ENCODE assay signal across 10 cellular contexts in the genomic region with DNA sequence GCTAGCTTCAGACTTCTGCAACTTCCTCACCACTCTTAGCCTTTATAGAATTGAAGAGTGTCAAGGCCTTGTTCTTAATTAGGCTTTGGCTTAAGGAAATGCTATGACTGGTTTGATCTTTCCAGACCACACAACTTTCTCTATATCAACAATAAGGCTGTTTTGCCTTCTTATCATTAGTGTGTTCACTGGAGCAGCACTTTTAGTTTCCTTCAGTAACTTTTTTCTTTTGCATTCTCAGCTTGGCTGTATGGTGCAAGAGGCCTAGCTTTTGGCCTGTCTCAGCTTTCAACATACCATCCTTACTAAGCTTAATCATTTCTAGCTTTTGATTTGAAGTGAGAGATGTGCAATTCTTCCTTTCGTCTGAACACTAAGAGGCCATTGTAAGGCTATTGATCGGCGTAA. TPM values are rescaled to one million over a fixed set of nuclear protein-coding genes. Genes with fewer than 3 reads are reported as not detected.
DNase-seq lines count a peak whose midpoint lies in the region; ATAC-seq and TF ChIP-seq lines count a peak whose summit lies in the region.
"Had no signal": no experiment of that assay in that cellular context is flagged by ENCODE, and none has a peak within 500 bp of the region (broad histone marks: within the 10 kb centered on the region; RNA-seq: fewer than 3 reads in every experiment).

No MANE protein-coding gene starts in this region.

- intact Hi-C loops in left colon (cut with DNase I, micrococcal nuclease) = no loop called here

- H3K27me3 ChIP-seq in BE2C = no peaks in the 10 kb centered on the region

- H3K4me1 ChIP-seq in BE2C = no peaks in the 10 kb centered on the region
- H3K4me1 ChIP-seq: parathyroid adenoma had no signal

- H3K4me3 ChIP-seq in BE2C (ENCODE audit: low read depth, low read length) = no peak overlapping the region

- H3K9me3 ChIP-seq in BE2C = no peaks in the 10 kb centered on the region

- no peaks in the 10 kb centered on the region for H3K36me3 ChIP-seq in BE2C

- no peak for TF ChIP-seq CTCF in BE2C (IDR thresholded peaks at IDR 0.05; ENCODE audit: low read depth, low read length)

- peak; percentile 91 for ATAC-seq in GM18505 (IDR thresholded peaks at IDR 0.05; ENCODE audit: unreplicated experiment)
- ATAC-seq in GM21447 (IDR thresholded peaks at IDR 0.05; ENCODE audit: unreplicated experiment) = peak; percentile 74
- ATAC-seq in HG03439 (IDR thresholded peaks at IDR 0.05; ENCODE audit: unreplicated experiment) = peak; percentile 80
- ATAC-seq in left colon = no peak

- DNase-seq in fibroblast of peridontal ligament (ENCODE audit: extremely low read depth) = peak; percentile 49
- no peak for DNase-seq in NCI-H1694 (lab: John Stamatoyannopoulos, UW)
- DNase-seq in NCI-H1694 treated with DMSO at 0.1 percent for 48 hours (lab: John Stamatoyannopoulos, UW) = no peak
- no peak for DNase-seq in BE2C
- no peak for DNase-seq in left colon
- DNase-seq: NCI-H2171 treated with DMSO at 0.1 percent for 48 hours had no signal

- TF ChIP-seq POLR2A in GM18505 (IDR thresholded peaks at IDR 0.05; ENCODE audit: borderline replicate concordance, extremely low read depth, insufficient read depth, insufficient read length) = no peak

RNA-seq across cellular contexts. Expression of a gene that starts 8.6 kb away (rescaled TPM):
- 24.5 TPM for polyA plus RNA-seq in BE2C (2012; ENCODE audit: insufficient read depth, insufficient read length, low read depth)
- 100 to 1,000 TPM; 113 to 127 TPM for total RNA-seq in left colon
